Comparison of ENCODE assay signal across 10 cellular contexts in the genomic region with DNA sequence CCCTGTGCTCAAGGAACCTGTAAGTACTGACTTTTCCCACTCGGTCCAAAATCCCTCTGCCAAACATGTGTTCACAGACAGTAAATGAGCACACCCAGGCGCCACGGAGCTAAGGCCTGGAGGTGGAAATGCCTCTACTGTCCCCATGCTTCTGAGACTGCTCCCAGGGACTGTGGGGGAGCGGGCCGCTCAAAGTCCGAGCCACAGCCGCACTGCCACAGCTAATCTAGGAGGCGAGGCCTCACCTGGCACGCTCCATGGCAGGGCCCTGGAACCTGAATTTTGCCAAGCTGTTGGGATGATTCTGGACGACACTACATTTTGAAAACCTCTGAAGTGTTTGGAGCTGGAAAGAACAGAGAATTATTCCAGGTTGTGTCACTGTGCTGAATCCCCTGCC.
"Had no signal": no experiment of that assay in that cellular context is flagged by ENCODE, and none has a peak within 500 bp of the region (broad histone marks: within the 10 kb centered on the region; RNA-seq: fewer than 3 reads in every experiment).

No MANE protein-coding gene starts in this region.

- H3K27me3 ChIP-seq: heart right ventricle had no signal

- H3K9me3 ChIP-seq: heart right ventricle had no signal

- ATAC-seq: activated CD4-positive, CD25-positive, alpha-beta regulatory T cell treated with anti-CD3 and anti-CD28 coated beads, Interleukin-2, amount 50 U/mL, for 24 hours; naive thymus-derived CD4-positive, alpha-beta T cell; stimulated activated memory B cell treated with anti-CD40 and anti-IgM and Interleukin-4, amounts not matched to agents 10 μg/mL and 1 μg/mL and 100 μg/mL, for 72 hours had no signal

- H3K4me3 ChIP-seq: heart right ventricle had no signal

- DNase-seq: activated CD4-positive, alpha-beta T cell treated with anti-CD3 and anti-CD28 coated beads, Interleukin-2, amount 50 U/mL, for 48 hours; activated gamma-delta T cell treated with Interleukin-2 at 50 U/mL for 16 hours; activated naive CD8-positive, alpha-beta T cell treated with anti-CD3 and anti-CD28 coated beads, Interleukin-2, amount 10 ng/mL, durations not matched to agents 7 days and 5 days; activated T-cell treated with anti-CD3 and anti-CD28 coated beads, Interleukin-2, amount 50 U/mL, for 72 hours; aorta; heart right ventricle; naive thymus-derived CD4-positive, alpha-beta T cell; T-helper 2 cell had no signal
